29 cellular contexts compared by ENCODE assay signal in the genomic region with DNA sequence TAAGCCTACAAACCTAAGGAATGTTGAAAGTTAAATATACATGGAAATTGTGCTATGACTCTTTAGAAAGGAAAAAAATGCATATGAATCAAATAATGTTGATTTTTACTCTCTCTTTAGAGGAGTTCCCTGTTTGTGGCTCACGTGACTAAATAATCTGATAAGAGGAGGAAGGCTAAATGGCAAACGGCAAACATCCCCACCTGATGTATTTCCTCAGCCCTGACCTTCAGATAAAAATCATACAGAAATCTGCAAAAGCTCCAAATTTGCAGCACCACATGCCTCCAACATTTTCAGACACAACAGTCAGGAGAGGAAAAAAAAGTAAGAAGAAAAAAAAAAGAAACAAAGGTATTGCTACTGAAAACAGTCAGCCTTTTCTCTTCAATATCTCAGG.
"Had no signal": no experiment of that assay in that cellular context is flagged by ENCODE, and none has a peak within 500 bp of the region (broad histone marks: within the 10 kb centered on the region; RNA-seq: fewer than 3 reads in every experiment).

No MANE protein-coding gene starts in this region.

- H3K36me3 ChIP-seq: SJCRH30 had no signal

- H3K27ac ChIP-seq: PC-9, RWPE1, SJCRH30 had no signal

- FAIRE-seq: RCC 7860 had no signal

- H3K4me1 ChIP-seq: SJCRH30 had no signal

- DNase-seq: Kasumi-1; KG1; MM.1S; MV-4-11; NCI-H1092; NCI-H1105; NCI-H1417 treated with DMSO at 0.1 percent for 48 hours; NCI-H1436 treated with DMSO at 0.1 percent for 48 hours; NCI-H1694 treated with DMSO at 0.1 percent for 48 hours; NCI-H187 treated with DMSO at 0.1 percent for 48 hours; NCI-H2029; NCI-H2171 treated with DMSO at 0.1 percent for 48 hours; NCI-H2227 treated with DMSO at 0.1 percent for 48 hours; NCI-H345; NCI-H446; NCI-H510A treated with DMSO at 0.1 percent for 48 hours; NCI-H524 treated with DMSO at 0.1 percent for 48 hours; NCI-H526 treated with DMSO at 0.1 percent for 48 hours; NCI-H774; NK-92 treated with Interleukin-12 subunit alpha and Interleukin-12 subunit beta, amount 100 ng/mL, for 24 hours; PC-9; SHP77; SIG-M5; SJCRH30; SW 1271 had no signal

- H3K4me3 ChIP-seq: PC-9, SJCRH30 had no signal

- ATAC-seq: Panc1, Right ventricle myocardium inferior had no signal

- H3K9me3 ChIP-seq: SJCRH30 had no signal

- H3K27me3 ChIP-seq: SJCRH30 had no signal

- H3K4me2 ChIP-seq: PC-9 had no signal

- H2AFZ ChIP-seq: PC-9 had no signal
